Comparison of ENCODE assay signal across 30 cellular contexts in genomic region chr3:129064969-129065726, GRCh38. TPM values are rescaled to one million over a fixed set of nuclear protein-coding genes. Genes with fewer than 3 reads are reported as not detected.
DNase-seq lines count a peak whose midpoint lies in the region; TF ChIP-seq lines count a peak whose summit lies in the region.
"Had no signal": no experiment of that assay in that cellular context is flagged by ENCODE, and none has a peak within 500 bp of the region (broad histone marks: within the 10 kb centered on the region; RNA-seq: fewer than 3 reads in every experiment).

No MANE protein-coding gene starts in this region.

- TF ChIP-seq POLR2A in transverse colon (IDR thresholded peaks at IDR 0.05): peak; percentile 57

- in situ Hi-C loops in transverse colon (cut with MboI; ENCODE audit: low pct_ligation_motif_present in 1 of 4, low pct_unique_long_range_greater_than_20kb in 1 of 4, low sequenced_read_pairs in 3 of 4): no loop called here

- H3K27ac ChIP-seq in colonic mucosa: peak overlapping the region; percentile 94
- H3K27ac ChIP-seq in transverse colon: peak overlapping the region; percentile 83 to 94 (median 88)
- H3K27ac ChIP-seq in right atrium auricular region: no peak overlapping the region
- H3K27ac ChIP-seq: esophagus squamous epithelium, foreskin keratinocyte, parathyroid adenoma, upper lobe of left lung had no signal

- TF ChIP-seq CTCF in colonic mucosa (IDR thresholded peaks at IDR 0.05): no peak
- no peak for TF ChIP-seq CTCF in transverse colon (IDR thresholded peaks at IDR 0.05)
- TF ChIP-seq CTCF in right atrium auricular region (IDR thresholded peaks at IDR 0.05): no peak

- H3K36me3 ChIP-seq in colonic mucosa (no peaks in the 10 kb centered on the region), transverse colon (no peaks in the 10 kb centered on the region), right atrium auricular region (no peaks in the 10 kb centered on the region)
- H3K36me3 ChIP-seq: esophagus squamous epithelium, upper lobe of left lung had no signal

- intact Hi-C loops in colonic mucosa (cut with DNase I) (no loop called here), transverse colon (cut with DNase I; ENCODE audit: low total_unique reads) (no loop called here)

- no peaks in the 10 kb centered on the region for H3K4me1 ChIP-seq in colonic mucosa
- peaks cover 4 to 54% (median 38%) of the 10 kb centered on the region in 4 donors for H3K4me1 ChIP-seq in transverse colon
- H3K4me1 ChIP-seq in right atrium auricular region: peaks cover 0 to 10% of the 10 kb centered on the region in 2 donors
- H3K4me1 ChIP-seq: foreskin keratinocyte, parathyroid adenoma had no signal

- H3K4me3 ChIP-seq in colonic mucosa: no peak overlapping the region
- peak overlapping the region in 1 of 4 donors; percentile 18 for H3K4me3 ChIP-seq in transverse colon
- no peak overlapping the region for H3K4me3 ChIP-seq in right atrium auricular region
- H3K4me3 ChIP-seq: esophagus squamous epithelium, lung, upper lobe of left lung had no signal

- no peak for TF ChIP-seq EP300 in transverse colon (IDR thresholded peaks at IDR 0.05; ENCODE audit: low read depth)

- no peaks in the 10 kb centered on the region for H3K9me3 ChIP-seq in colonic mucosa
- no peaks in the 10 kb centered on the region for H3K9me3 ChIP-seq in transverse colon
- no peaks in the 10 kb centered on the region for H3K9me3 ChIP-seq in right atrium auricular region
- H3K9me3 ChIP-seq: esophagus squamous epithelium, upper lobe of left lung had no signal

- DNase-seq in activated effector memory CD4-positive, alpha-beta T cell treated with anti-CD3 and anti-CD28 coated beads, Interleukin-2, amount 50 U/mL, for 16 hours: peak; percentile 47
- DNase-seq in activated effector memory CD4-positive, alpha-beta T cell treated with Interleukin-2 at 50 U/mL for 16 hours: no peak
- DNase-seq in colonic mucosa (peak; percentile 81), myocyte (ENCODE audit: low read depth) (peak; percentile 25), transverse colon (peak; percentile 83), GOT3 (lab: John Stamatoyannopoulos, UW) (no peak), right atrium auricular region (ENCODE audit: low spot score) (no peak), T1000 (lab: John Stamatoyannopoulos, UW) (no peak)
- DNase-seq: activated B cell treated with CpG ODN at 0.5 μM for 24 hours; activated CD4-positive, alpha-beta T cell treated with anti-CD3 and anti-CD28 coated beads, Interleukin-2, amount 50 U/mL, for 1 hour; activated naive CD8-positive, alpha-beta T cell treated with anti-CD3 and anti-CD28 coated beads, Interleukin-2, amount 50 U/mL, for 24 hours; activated T-cell treated with anti-CD3 and anti-CD28 coated beads, Interleukin-2, amount 50 U/mL, for 4 hours; CD8-positive, alpha-beta T cell; central memory CD4-positive, alpha-beta T cell; esophagus squamous epithelium; foreskin keratinocyte; head of caudate nucleus; RPMI8226; stimulated activated CD4-positive, alpha-beta T cell treated with anti-CD3 and anti-CD28 coated beads, Interleukin-4, amount 100 ng/mL, for 24 hours; T-cell; upper lobe of left lung had no signal

- peak overlapping the region; percentile 61 to 73 for H3K9ac ChIP-seq in colonic mucosa (ENCODE audit: low read depth in 2 of 2, low read length in 2 of 2)
- H3K9ac ChIP-seq: parathyroid adenoma had no signal

- H3K27me3 ChIP-seq in colonic mucosa: no peaks in the 10 kb centered on the region
- H3K27me3 ChIP-seq in transverse colon: no peaks in the 10 kb centered on the region
- no peaks in the 10 kb centered on the region for H3K27me3 ChIP-seq in right atrium auricular region
- H3K27me3 ChIP-seq: esophagus squamous epithelium, upper lobe of left lung had no signal

- 43 to 70% methylated on average over 2 to 14 of the region's 14 CpGs for WGBS in transverse colon (ENCODE audit: low coverage in 1 of 2), 2 donors

RNA-seq across cellular contexts. Expression of gene GP9, which starts 4.6 kb away (rescaled TPM):
- total RNA-seq in colonic mucosa (under 1 TPM in 1 of 2 donors, not detected in 1; 0.37 TPM), myocyte (not detected in 2 replicates), transverse colon (1 to 10 TPM in 1 of 4 donors, under 1 TPM in 1, not detected in 2; 0.64 to 1.2 TPM), right atrium auricular region (not detected)
- polyA plus RNA-seq in myocyte (2012): not detected
- total RNA-seq: A172; activated B cell treated with CpG ODN at 0.5 μM for 24 hours; activated T-cell treated with anti-CD3 and anti-CD28 coated beads, Interleukin-2, amount 50 U/mL, for 4 hours; CD8-positive, alpha-beta T cell; esophagus squamous epithelium; foreskin keratinocyte; H1; NCI-H460; SK-MEL-5; subcutaneous adipose tissue; T-cell had no signal
- polyA plus RNA-seq: foreskin keratinocyte, H1, keratinocyte, neural cell had no signal

RNA-seq across cellular contexts. Expression of gene RAB43, which starts 56.5 kb away (rescaled TPM):
- total RNA-seq in colonic mucosa (10 to 100 TPM; 33.3 to 42.6 TPM), myocyte (8.4 and 8.7 TPM in 2 replicates), transverse colon (10 to 100 TPM; 23.1 to 40.4 (median 31.3) TPM), right atrium auricular region (1 to 10 TPM; 5.3 to 8.2 TPM)
- 11.6 TPM for polyA plus RNA-seq in myocyte (2012)

Comparison
In these comparisons a context has a peak if more than half of its experiments do, and no peak if none do; other contexts are left out.
1. DNase-seq: peak in activated effector memory CD4-positive, alpha-beta T cell treated with anti-CD3 and anti-CD28 coated beads, Interleukin-2, amount 50 U/mL, for 16 hours (single experiment), colonic mucosa (single experiment), myocyte (single experiment) and transverse colon (single experiment); none in activated effector memory CD4-positive, alpha-beta T cell treated with Interleukin-2 at 50 U/mL for 16 hours (single experiment), GOT3 (single experiment), right atrium auricular region (single experiment) and T1000 (single experiment).
2. H3K27ac ChIP-seq: peak in colonic mucosa (single experiment) and transverse colon (4 of 4); none in right atrium auricular region (0 of 2).